ENCODE assay signal across 19 cellular contexts in the genomic region with DNA sequence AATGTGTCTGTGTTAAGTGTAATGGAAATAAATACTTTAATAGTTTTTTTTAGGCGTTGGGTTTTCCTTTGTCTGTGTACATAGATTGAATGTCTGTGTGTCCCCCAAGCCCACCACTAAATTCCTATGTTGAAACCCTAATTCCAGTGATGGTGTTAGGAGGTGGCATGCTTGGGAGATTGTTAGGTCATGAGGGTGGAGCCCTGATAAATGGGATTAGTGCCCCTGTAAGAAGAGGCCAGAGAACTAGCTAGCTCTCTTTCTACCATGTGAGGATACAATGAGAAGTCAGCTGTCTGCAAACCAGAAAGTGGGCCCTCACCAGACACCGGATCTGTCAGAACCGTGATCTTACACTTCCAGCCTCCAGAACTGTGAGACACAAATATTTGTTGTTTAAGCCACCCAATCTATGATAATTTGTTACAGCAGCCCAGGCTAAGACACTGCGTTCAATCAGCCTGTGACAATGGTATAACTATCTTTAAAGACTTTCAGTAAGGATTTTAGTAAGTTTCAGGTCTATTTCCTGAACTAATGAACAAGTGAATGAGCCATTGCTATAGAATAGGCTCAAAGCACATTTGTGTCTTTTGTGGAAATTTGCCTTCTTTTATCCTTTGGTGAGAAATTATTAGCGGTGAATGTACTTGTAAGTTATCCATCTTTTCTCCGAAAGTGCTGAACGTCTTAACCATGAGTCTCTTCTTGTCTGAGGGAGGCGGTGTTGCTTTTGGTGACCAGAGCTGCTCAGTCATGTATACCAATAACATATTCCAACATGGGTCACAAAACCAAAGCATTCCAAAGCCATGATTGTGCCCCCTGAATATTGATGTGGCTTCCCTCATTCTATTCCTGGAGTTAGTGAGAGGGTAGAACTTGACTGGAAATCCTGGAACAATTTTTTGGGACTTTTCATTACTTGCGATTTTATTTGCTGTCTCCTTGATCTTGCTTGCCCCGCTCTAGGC. TPM values are rescaled to one million over a fixed set of nuclear protein-coding genes. Genes with fewer than 3 reads are reported as not detected.
A peak's percentile ranks its signal among the peaks of the same experiment; 100 is the strongest.
DNase-seq lines count a peak whose midpoint lies in the region; FAIRE-seq and TF ChIP-seq lines count a peak whose summit lies in the region.
"Had no signal": no experiment of that assay in that cellular context is flagged by ENCODE, and none has a peak within 500 bp of the region (broad histone marks: within the 10 kb centered on the region; RNA-seq: fewer than 3 reads in every experiment).

No MANE protein-coding gene starts in this region.

- DNase-seq in activated naive CD4-positive, alpha-beta T cell treated with anti-CD3 and anti-CD28 coated beads, Interleukin-2, amount 10 ng/mL, durations not matched to agents 7 days and 5 days, result no peak
- DNase-seq in activated naive CD4-positive, alpha-beta T cell treated with Interleukin-2 at 50 U/mL for 16 hours, result no peak
- DNase-seq in amniotic epithelial cell (ENCODE audit: low read depth) (peak; percentile 65), iris pigment epithelial cell (ENCODE audit: low read depth) (peak; percentile 50), type B pancreatic cell (ENCODE audit: extremely low spot score, unreplicated experiment) (no peak), dermis blood vessel endothelial cell (no peak), frontal cortex (ENCODE audit: low spot score in 2 of 2) (no peak)
- no peak for DNase-seq in NK-92 treated with Interleukin-12 subunit alpha and Interleukin-12 subunit beta, amount 100 ng/mL, for 24 hours (lab: John Stamatoyannopoulos, UW)
- DNase-seq: activated CD8-positive, alpha-beta memory T cell treated with anti-CD3 and anti-CD28 coated beads for 24 hours; activated gamma-delta T cell treated with Interleukin-2 at 50 U/mL for 16 hours; central memory CD4-positive, alpha-beta T cell; H7; KG1; NCI-H1417; NCI-H345; SJCRH30; stimulated activated CD4-positive, alpha-beta T cell treated with anti-CD3 and anti-CD28 coated beads, Interleukin-4, amount 100 ng/mL, for 24 hours had no signal

- no peak for FAIRE-seq in frontal cortex (lab: Jason Lieb, UNC)
- FAIRE-seq: endometrium had no signal

- no peaks in the 10 kb centered on the region for H3K9me3 Mint-ChIP-seq in activated naive CD4-positive, alpha-beta T cell treated with anti-CD3 and anti-CD28 coated beads, Interleukin-2, amount 10 ng/mL, durations not matched to agents 7 days and 5 days
- peaks cover 10% of the 10 kb centered on the region for H3K9me3 Mint-ChIP-seq in type B pancreatic cell

- H3K27me3 Mint-ChIP-seq in activated naive CD4-positive, alpha-beta T cell treated with anti-CD3 and anti-CD28 coated beads, Interleukin-2, amount 10 ng/mL, durations not matched to agents 7 days and 5 days, result no peaks in the 10 kb centered on the region
- no peaks in the 10 kb centered on the region for H3K27me3 Mint-ChIP-seq in type B pancreatic cell

- peak overlapping the region; percentile 22 for H3K27ac Mint-ChIP-seq in activated naive CD4-positive, alpha-beta T cell treated with anti-CD3 and anti-CD28 coated beads, Interleukin-2, amount 10 ng/mL, durations not matched to agents 7 days and 5 days
- H3K27ac Mint-ChIP-seq in type B pancreatic cell, result peak overlapping the region; percentile 7
- H3K27ac Mint-ChIP-seq: stimulated activated effector memory CD8-positive, alpha-beta T cell treated with anti-CD3 and anti-CD28 coated beads, Interleukin-12 subunit alpha, Interleukin-12 subunit beta, amount 100 ng/mL, for 72 hours had no signal

- peaks cover 19% of the 10 kb centered on the region for H3K4me1 Mint-ChIP-seq in activated naive CD4-positive, alpha-beta T cell treated with anti-CD3 and anti-CD28 coated beads, Interleukin-2, amount 10 ng/mL, durations not matched to agents 7 days and 5 days
- H3K4me1 Mint-ChIP-seq in type B pancreatic cell (ENCODE audit: unreplicated experiment), result peaks cover 23% of the 10 kb centered on the region

- TF ChIP-seq CTCF in type B pancreatic cell (conservative IDR thresholded peaks at IDR 0.05), result no peak

- CTCF ChIA-PET in activated naive CD4-positive, alpha-beta T cell treated with anti-CD3 and anti-CD28 coated beads, Interleukin-2, amount 10 ng/mL, durations not matched to agents 7 days and 5 days (lab: Charles Lee), result no interaction called here

- H3K36me3 Mint-ChIP-seq in activated naive CD4-positive, alpha-beta T cell treated with anti-CD3 and anti-CD28 coated beads, Interleukin-2, amount 10 ng/mL, durations not matched to agents 7 days and 5 days, result no peaks in the 10 kb centered on the region
- H3K36me3 Mint-ChIP-seq in type B pancreatic cell, result no peaks in the 10 kb centered on the region
- H3K36me3 Mint-ChIP-seq: stimulated activated effector memory CD8-positive, alpha-beta T cell treated with anti-CD3 and anti-CD28 coated beads, Interleukin-12 subunit alpha, Interleukin-12 subunit beta, amount 100 ng/mL, for 72 hours had no signal

- no peak overlapping the region for H3K4me3 Mint-ChIP-seq in activated naive CD4-positive, alpha-beta T cell treated with anti-CD3 and anti-CD28 coated beads, Interleukin-2, amount 10 ng/mL, durations not matched to agents 7 days and 5 days
- H3K4me3 Mint-ChIP-seq in type B pancreatic cell, result no peak overlapping the region
- H3K4me3 Mint-ChIP-seq: stimulated activated effector memory CD8-positive, alpha-beta T cell treated with anti-CD3 and anti-CD28 coated beads, Interleukin-12 subunit alpha, Interleukin-12 subunit beta, amount 100 ng/mL, for 72 hours had no signal

RNA-seq across cellular contexts. Expression of gene IL1R1, which starts 29.6 kb away (rescaled TPM):
- total RNA-seq in type B pancreatic cell (ENCODE audit: low replicate concordance) (15.8 and 31.7 TPM in 2 replicates), dermis blood vessel endothelial cell (24.2 and 24.7 TPM in 2 replicates), frontal cortex (0.41 TPM)

Comparison
In these comparisons a context has a peak if more than half of its experiments do, and no peak if none do; other contexts are left out.
1. DNase-seq: peak in amniotic epithelial cell (single experiment) and iris pigment epithelial cell (single experiment); none in activated naive CD4-positive, alpha-beta T cell treated with anti-CD3 and anti-CD28 coated beads, Interleukin-2, amount 10 ng/mL, durations not matched to agents 7 days and 5 days (single experiment), activated naive CD4-positive, alpha-beta T cell treated with Interleukin-2 at 50 U/mL for 16 hours (single experiment), type B pancreatic cell (single experiment), dermis blood vessel endothelial cell (single experiment), NK-92 treated with Interleukin-12 subunit alpha and Interleukin-12 subunit beta, amount 100 ng/mL, for 24 hours (single experiment) and frontal cortex (0 of 2).
2. RNA of gene IL1R1, which starts 29.6 kb away (total RNA-seq): 24.2 to 24.7 TPM in dermis blood vessel endothelial cell and 15.8 to 31.7 TPM in type B pancreatic cell; 0.41 TPM in frontal cortex (single experiment); every median in the first group is over 10 times any median in the second.